8 cellular contexts compared by ENCODE assay signal in the genomic region with DNA sequence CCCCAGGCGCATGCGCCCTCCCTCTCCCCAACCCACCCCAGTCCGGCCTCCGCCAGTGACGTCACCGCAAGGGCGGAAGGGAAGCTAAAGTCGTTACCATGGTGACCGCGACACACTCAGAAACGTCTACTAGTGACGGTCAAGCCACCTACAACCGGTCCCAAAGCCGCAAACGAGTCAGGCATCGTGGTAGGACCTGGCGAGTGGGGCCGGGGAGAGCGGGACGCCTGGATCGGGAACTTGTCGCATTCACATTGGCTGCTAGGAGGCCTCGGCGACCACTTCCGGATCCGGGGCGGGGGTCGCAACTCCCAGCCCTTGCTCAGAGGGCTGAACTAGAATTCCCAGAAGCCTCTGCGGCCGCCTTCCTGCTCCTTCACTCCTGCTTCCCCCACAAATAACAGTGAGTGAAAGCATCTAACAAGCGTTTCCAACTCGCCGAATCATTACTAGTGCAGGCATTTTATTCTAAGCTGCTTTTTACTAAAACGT. TPM values are rescaled to one million over a fixed set of nuclear protein-coding genes. Genes with fewer than 3 reads are reported as not detected.
DNase-seq lines count a peak whose midpoint lies in the region; ATAC-seq and TF ChIP-seq lines count a peak whose summit lies in the region.

A gene with protein sequence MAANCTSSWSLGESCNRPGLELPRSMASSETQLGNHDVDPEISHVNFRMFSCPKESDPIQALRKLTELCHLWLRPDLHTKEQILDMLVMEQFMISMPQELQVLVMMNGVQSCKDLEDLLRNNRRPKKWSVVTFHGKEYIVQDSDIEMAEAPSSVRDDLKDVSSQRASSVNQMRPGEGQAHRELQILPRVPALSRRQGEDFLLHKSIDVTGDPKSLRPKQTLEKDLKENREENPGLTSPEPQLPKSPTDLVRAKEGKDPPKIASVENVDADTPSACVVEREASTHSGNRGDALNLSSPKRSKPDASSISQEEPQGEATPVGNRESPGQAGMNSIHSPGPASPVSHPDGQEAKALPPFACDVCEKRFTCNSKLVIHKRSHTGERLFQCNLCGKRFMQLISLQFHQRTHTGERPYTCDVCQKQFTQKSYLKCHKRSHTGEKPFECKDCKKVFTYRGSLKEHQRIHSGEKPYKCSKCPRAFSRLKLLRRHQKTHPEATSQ (minus strand): TSS at position 256 of the 492 bp plus-strand sequence. CDS start 89,793 bp downstream, outside the sequence.

- POLR2A ChIA-PET in BJ (lab: Charles Lee) = interaction anchor here (0.6 kb wide), 1 partner anchor 714 kb away, joined by 8 read pairs; the partner anchor contains the start of gene ZNF524
- POLR2A ChIA-PET in activated CD4-positive, alpha-beta T cell treated with anti-CD3 and anti-CD28 coated beads for 36 hours (lab: Charles Lee) = no interaction called here

- H3K36me3 ChIP-seq in BJ (ENCODE audit: control insufficient read depth, insufficient read depth, low read length) = no peaks in the 10 kb centered on the region; the same call in 1 of the 2 replicates
- H3K36me3 ChIP-seq in kidney epithelial cell (ENCODE audit: control insufficient read depth, insufficient read depth, low read length) = no peaks in the 10 kb centered on the region

- no peaks in the 10 kb centered on the region for H3K27me3 ChIP-seq in BJ (ENCODE audit: control insufficient read depth, insufficient read depth, low read length)
- no peaks in the 10 kb centered on the region for H3K27me3 ChIP-seq in kidney epithelial cell (ENCODE audit: control insufficient read depth, insufficient read depth, low read length)

- CTCF ChIA-PET in BJ (lab: Yijun Ruan, JAX) = interaction anchor here (0.7 to 1.9 kb wide), 4 partner anchors 9 to 61 kb away, joined by 3 to 6 read pairs (median 4); no protein-coding TSS in a partner anchor
- CTCF ChIA-PET in activated CD4-positive, alpha-beta T cell treated with anti-CD3 and anti-CD28 coated beads for 36 hours (lab: Charles Lee) = interaction anchor here (0.8 to 2.6 kb wide), 3 partner anchors 61 to 238 kb away, joined by 3 to 12 read pairs (median 3); partner anchors contain the start of gene ZNF787

- peaks cover 23% of the 10 kb centered on the region for H3K4me1 Mint-ChIP-seq in activated CD4-positive, alpha-beta T cell treated with anti-CD3 and anti-CD28 coated beads for 36 hours
- H3K4me1 Mint-ChIP-seq in chondrocyte (ENCODE audit: low read depth) = peaks cover 12% of the 10 kb centered on the region

- H3K4me3 Mint-ChIP-seq in activated CD4-positive, alpha-beta T cell treated with anti-CD3 and anti-CD28 coated beads for 36 hours = peak within 1 kb of the TSS; percentile 83
- peak within 1 kb of the TSS; percentile 89 for H3K4me3 Mint-ChIP-seq in chondrocyte (ENCODE audit: unreplicated experiment)

- peak; percentile 59 for ATAC-seq in HG03457 (IDR thresholded peaks at IDR 0.05; ENCODE audit: unreplicated experiment)
- ATAC-seq in activated CD4-positive, alpha-beta T cell treated with anti-CD3 and anti-CD28 coated beads for 36 hours = peak; percentile 80

- peaks cover 1% of the 10 kb centered on the region for H3K9me3 Mint-ChIP-seq in activated CD4-positive, alpha-beta T cell treated with anti-CD3 and anti-CD28 coated beads for 36 hours (ENCODE audit: low read depth)
- H3K9me3 Mint-ChIP-seq in chondrocyte (ENCODE audit: low read depth) = peaks cover 2% of the 10 kb centered on the region

- H3K36me3 Mint-ChIP-seq in activated CD4-positive, alpha-beta T cell treated with anti-CD3 and anti-CD28 coated beads for 36 hours (ENCODE audit: low read depth) = peaks cover 21% of the 10 kb centered on the region
- no peaks in the 10 kb centered on the region for H3K36me3 Mint-ChIP-seq in chondrocyte (ENCODE audit: low read depth)

- peak within 1 kb of the TSS; percentile 100 for H3K27ac Mint-ChIP-seq in activated CD4-positive, alpha-beta T cell treated with anti-CD3 and anti-CD28 coated beads for 36 hours
- H3K27ac Mint-ChIP-seq in chondrocyte (ENCODE audit: unreplicated experiment) = peak within 1 kb of the TSS; percentile 93

- DNase-seq in BJ (ENCODE audit: low read depth) (peak; percentile 68), GM19240 (ENCODE audit: insufficient read length, low spot score) (peak; percentile 91), NCI-H524 (lab: John Stamatoyannopoulos, UW) (peak; percentile 95), chondrocyte (ENCODE audit: low spot score) (peak; percentile 97), kidney epithelial cell (ENCODE audit: low read depth) (peak; percentile 69)
- peak; percentile 99 for DNase-seq in activated CD4-positive, alpha-beta T cell treated with anti-CD3 and anti-CD28 coated beads for 36 hours
- DNase-seq in stimulated activated CD4-positive, alpha-beta T cell treated with anti-CD3 and anti-CD28 coated beads, Interleukin-15, amount 100 ng/mL, for 24 hours = peak; percentile 97

- intact Hi-C loops in activated CD4-positive, alpha-beta T cell treated with anti-CD3 and anti-CD28 coated beads for 36 hours (cut with DNase I, micrococcal nuclease) = loop anchor here (1.0 to 10.0 kb wide), 23 partner anchors 54 to 1993 kb away; partner anchors contain the start of genes ZNF582 (in 2 of the 2), EPN1 (in 1 of the 2), ERVK3-1 (in 1 of the 2) and LENG8 (in 1 of the 2)

- H3K27me3 Mint-ChIP-seq in activated CD4-positive, alpha-beta T cell treated with anti-CD3 and anti-CD28 coated beads for 36 hours = no peaks in the 10 kb centered on the region
- H3K27me3 Mint-ChIP-seq in chondrocyte (ENCODE audit: low read depth) = no peaks in the 10 kb centered on the region

- no peak for TF ChIP-seq CTCF in BJ (IDR thresholded peaks at IDR 0.05; ENCODE audit: insufficient read depth, low read depth, low read length)
- no peak for TF ChIP-seq CTCF in chondrocyte (IDR thresholded peaks at IDR 0.05)
- TF ChIP-seq CTCF in kidney epithelial cell (IDR thresholded peaks at IDR 0.05; ENCODE audit: insufficient read depth, low read length, poor library complexity, severe bottlenecking) = no peak

- H3K4me3 ChIP-seq in BJ (ENCODE audit: low read depth, low read length) = peak within 1 kb of the TSS; percentile 73
- H3K4me3 ChIP-seq in kidney epithelial cell (ENCODE audit: low read depth, low read length) = peak within 1 kb of the TSS; percentile 94

RNA-seq across cellular contexts. Expression of the gene that starts here (rescaled TPM):
- 4.0 and 4.9 TPM in 2 replicates for polyA plus RNA-seq in BJ (2011; rRNA removed)
- 14.4 TPM in 2 replicates for polyA minus RNA-seq in BJ (2011; rRNA and poly(A)+ RNA removed)
- 1 to 10 TPM; 8.3 to 9.9 TPM for total RNA-seq in activated CD4-positive, alpha-beta T cell treated with anti-CD3 and anti-CD28 coated beads for 36 hours
- total RNA-seq in chondrocyte (1.5 to 9.9 TPM (median 3.8 TPM) in 3 replicates), kidney epithelial cell (6.2 and 7.7 TPM in 2 replicates)

Comparison
In these comparisons a context has a peak if more than half of its experiments do, and no peak if none do; other contexts are left out.
1. Peak in every context shown above with its lines: DNase-seq, ATAC-seq and H3K4me3 ChIP-seq.